Comparison of ENCODE assay signal across 13 cellular contexts in the genomic region with DNA sequence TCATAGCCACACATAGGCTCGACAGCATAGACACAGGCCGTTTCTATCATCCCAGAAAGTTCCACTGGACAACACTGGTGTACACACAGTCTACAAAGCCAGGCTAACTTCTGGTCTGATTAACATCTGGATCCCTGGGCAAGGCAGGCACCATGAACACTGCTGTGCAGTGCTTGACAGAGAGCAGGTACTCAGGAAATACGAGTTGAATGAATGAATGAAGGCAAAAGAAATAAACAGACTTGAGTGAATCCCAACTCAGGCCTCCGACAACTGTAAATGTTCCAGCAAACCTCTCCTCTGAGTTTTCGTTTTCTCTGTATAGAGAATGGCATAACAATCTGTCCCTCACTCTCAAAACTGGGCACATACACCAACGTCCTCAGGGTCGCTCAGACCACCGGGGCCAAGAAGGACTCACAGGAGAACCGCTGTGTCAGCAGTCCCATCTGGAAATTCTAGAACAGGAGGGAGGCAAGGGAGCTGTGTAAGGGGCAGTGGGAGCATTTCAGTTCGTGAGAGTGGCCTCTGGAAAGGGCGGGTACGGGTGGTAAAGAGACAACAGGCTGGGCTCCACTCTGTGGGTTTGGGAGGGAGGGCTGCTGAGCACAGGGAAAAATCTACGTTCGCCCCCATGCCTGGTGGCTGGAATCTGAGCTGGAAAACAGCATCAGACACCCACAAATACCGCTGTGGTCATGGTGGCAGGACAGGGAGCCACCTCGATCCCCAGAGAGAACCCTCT. TPM values are rescaled to one million over a fixed set of nuclear protein-coding genes. Genes with fewer than 3 reads are reported as not detected.
A peak's percentile ranks its signal among the peaks of the same experiment; 100 is the strongest.
DNase-seq lines count a peak whose midpoint lies in the region; ATAC-seq and TF ChIP-seq lines count a peak whose summit lies in the region.
"Had no signal": no experiment of that assay in that cellular context is flagged by ENCODE, and none has a peak within 500 bp of the region (broad histone marks: within the 10 kb centered on the region; RNA-seq: fewer than 3 reads in every experiment).

No MANE protein-coding gene starts in this region.

- H3K27me3 ChIP-seq in right cardiac atrium (ENCODE audit: control insufficient read depth, insufficient read depth) (no peaks in the 10 kb centered on the region), osteoblast (ENCODE audit: insufficient read depth, low read length) (no peaks in the 10 kb centered on the region)
- H3K27me3 ChIP-seq: MG63 had no signal

- H4K20me1 ChIP-seq in osteoblast (ENCODE audit: insufficient read depth, low read length), result peaks cover 4% of the 10 kb centered on the region

- H3K36me3 ChIP-seq in osteoblast (ENCODE audit: insufficient read depth, low read length), result no peaks in the 10 kb centered on the region
- H3K36me3 ChIP-seq: MG63, thoracic aorta had no signal

- WGBS in right cardiac atrium, result 76% methylated on average over 16 of the region's 16 CpGs

- H3K4me2 ChIP-seq in osteoblast (ENCODE audit: insufficient read depth, low read length), result no peak overlapping the region

- H3K4me3 ChIP-seq in right cardiac atrium (ENCODE audit: low read length), result no peak overlapping the region
- H3K4me3 ChIP-seq in osteoblast (ENCODE audit: insufficient read depth, low read length), result no peak overlapping the region
- H3K4me3 ChIP-seq: MG63, thoracic aorta had no signal

- DNase-seq in right cardiac atrium (peak in 2 of 3 donors; percentile 12 to 30), cardiac septum (ENCODE audit: low spot score) (no peak), ecto neural progenitor cell (ENCODE audit: low spot score) (peak; percentile 43), osteoblast (ENCODE audit: insufficient read length, low spot score, missing footprints) (peak; percentile 66), foreskin melanocyte (no peak), COLO829 (ENCODE audit: low spot score) (no peak)
- DNase-seq in stimulated activated naive CD4-positive, alpha-beta T cell treated with Interleukin-2 at 50 U/mL for 16 hours (lab: John Stamatoyannopoulos, UW), result no peak
- DNase-seq: erythroblast, MG63, small intestine had no signal

- peaks cover 15% of the 10 kb centered on the region for H3K79me2 ChIP-seq in osteoblast (ENCODE audit: insufficient read depth, low read length)

- H3K27ac ChIP-seq in right cardiac atrium (ENCODE audit: low read length) (peak overlapping the region; percentile 38), osteoblast (ENCODE audit: low read depth, low read length) (no peak overlapping the region)
- H3K27ac ChIP-seq: thoracic aorta had no signal

- intact Hi-C loops in right cardiac atrium (cut with DNase I) (no loop called here), cardiac septum (cut with DNase I) (no loop called here)

- H3K4me1 ChIP-seq in right cardiac atrium (ENCODE audit: control insufficient read depth, insufficient read depth, low read length) (peaks cover 20% of the 10 kb centered on the region), osteoblast (ENCODE audit: insufficient read depth, low read length) (peaks cover 12% of the 10 kb centered on the region)

- no peak for ATAC-seq in right cardiac atrium
- no peak for ATAC-seq in HG03139 (IDR thresholded peaks at IDR 0.05; ENCODE audit: unreplicated experiment)
- ATAC-seq: left lobe of liver had no signal

- H3K9me3 ChIP-seq in right cardiac atrium (ENCODE audit: control insufficient read depth, low read length), result no peaks in the 10 kb centered on the region
- peaks cover 2% of the 10 kb centered on the region for H3K9me3 ChIP-seq in osteoblast (ENCODE audit: low read depth, low read length)
- H3K9me3 ChIP-seq: MG63, thoracic aorta had no signal

- no peak for TF ChIP-seq CTCF in osteoblast (IDR thresholded peaks at IDR 0.05; ENCODE audit: extremely low read depth, low read depth, low read length)

- H2AFZ ChIP-seq in osteoblast (ENCODE audit: low read length), result peak overlapping the region; percentile 10

RNA-seq across cellular contexts. Expression of a gene that starts 15.1 kb away (rescaled TPM):
- total RNA-seq in right cardiac atrium, result 100 to 1,000 TPM in 3 of 4 donors, 10 to 100 TPM in 1; 99.1 to 158 (median 114) TPM
- 76.2 TPM for polyA plus RNA-seq in right cardiac atrium
- 55.8 TPM for total RNA-seq in cardiac septum
- 32.6 and 34.8 TPM in 2 replicates for total RNA-seq in osteoblast

Comparison
In these comparisons a context has a peak if more than half of its experiments do, and no peak if none do; other contexts are left out.
1. DNase-seq: peak in right cardiac atrium (2 of 3), ecto neural progenitor cell (single experiment) and osteoblast (single experiment); none in cardiac septum (single experiment), foreskin melanocyte (single experiment), stimulated activated naive CD4-positive, alpha-beta T cell treated with Interleukin-2 at 50 U/mL for 16 hours (single experiment) and COLO829 (single experiment).